In the genomic region with DNA sequence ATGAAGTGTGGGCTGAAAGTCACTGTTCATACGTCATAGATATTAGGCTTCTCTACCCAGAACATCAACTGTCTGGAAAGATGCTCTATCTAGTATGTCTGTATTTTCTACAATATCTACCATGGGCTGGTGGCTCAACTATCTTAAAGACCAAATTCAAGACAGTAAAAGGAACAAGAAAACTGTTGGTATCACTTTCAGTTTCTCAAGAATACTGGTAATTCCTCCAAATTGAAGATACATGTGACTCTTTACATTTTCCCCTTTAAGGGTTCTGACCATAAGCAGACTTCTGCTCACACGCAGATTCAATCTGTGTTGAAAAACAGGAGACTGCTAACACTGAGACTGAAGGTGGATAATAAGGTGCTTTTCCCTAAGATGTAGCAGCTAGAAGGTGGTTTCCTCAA, we compare ENCODE assay signal across 9 cellular contexts. TPM values are rescaled to one million over a fixed set of nuclear protein-coding genes. Genes with fewer than 3 reads are reported as not detected.
DNase-seq lines count a peak whose midpoint lies in the region; ATAC-seq, FAIRE-seq and TF ChIP-seq lines count a peak whose summit lies in the region.
"Had no signal": no experiment of that assay in that cellular context is flagged by ENCODE, and none has a peak within 500 bp of the region (broad histone marks: within the 10 kb centered on the region; RNA-seq: fewer than 3 reads in every experiment).

No MANE protein-coding gene starts in this region.

- TF ChIP-seq CTCF in stomach (IDR thresholded peaks at IDR 0.05) = no peak

- H3K36me3 ChIP-seq in stomach = peaks cover 0 to 2% (median 0%) of the 10 kb centered on the region in 4 donors

- peak; percentile 41 for ATAC-seq in HG02938 (IDR thresholded peaks at IDR 0.05; ENCODE audit: unreplicated experiment)
- ATAC-seq in T-helper 17 cell = peak; percentile 71
- no peak for ATAC-seq in HG02571 (IDR thresholded peaks at IDR 0.05; ENCODE audit: unreplicated experiment)
- ATAC-seq in right cardiac atrium = no peak

- H3K4me3 ChIP-seq in right cardiac atrium (ENCODE audit: low read length) (no peak overlapping the region), stomach (no peak overlapping the region)

- TF ChIP-seq EP300 in stomach (IDR thresholded peaks at IDR 0.05) = no peak

- peak; percentile 76 for FAIRE-seq in GM19239 (lab: Jason Lieb, UNC)

- intact Hi-C loops in right cardiac atrium (cut with DNase I) = no loop called here
- intact Hi-C loops in stomach (cut with DNase I; ENCODE audit: low total_unique reads) = no loop called here

- no peaks in the 10 kb centered on the region for H3K27me3 ChIP-seq in right cardiac atrium (ENCODE audit: control insufficient read depth, insufficient read depth)
- no peaks in the 10 kb centered on the region for H3K27me3 ChIP-seq in stomach

- WGBS in right cardiac atrium = 73% methylated on average over 2 of the region's 2 CpGs
- 67 to 84% (median 80%) methylated on average over 2 of the region's 2 CpGs for WGBS in stomach, 5 donors

- DNase-seq in GM19239 (ENCODE audit: insufficient read length, low spot score) (no peak), T-helper 17 cell (no peak), pons (ENCODE audit: low spot score) (peak; percentile 69), GF-D8 (lab: John Stamatoyannopoulos, UW) (no peak), right cardiac atrium (no peak), stomach (no peak)
- DNase-seq: NCI-H1048 had no signal

- no peak for TF ChIP-seq POLR2A in stomach (IDR thresholded peaks at IDR 0.05)

- peaks cover 3% of the 10 kb centered on the region for H3K4me1 ChIP-seq in right cardiac atrium (ENCODE audit: control insufficient read depth, insufficient read depth, low read length)
- H3K4me1 ChIP-seq in stomach = peaks cover 5 to 83% (median 47%) of the 10 kb centered on the region in 4 donors

- H3K9me3 ChIP-seq in T-helper 17 cell (ENCODE audit: control insufficient read depth, low read length, poor library complexity, severe bottlenecking) = no peaks in the 10 kb centered on the region
- no peaks in the 10 kb centered on the region for H3K9me3 ChIP-seq in right cardiac atrium (ENCODE audit: control insufficient read depth, low read length)
- no peaks in the 10 kb centered on the region for H3K9me3 ChIP-seq in stomach

- peaks cover 64% of the 10 kb centered on the region for H3K4me1 Mint-ChIP-seq in T-helper 17 cell

- no peaks in the 10 kb centered on the region for H3K36me3 Mint-ChIP-seq in T-helper 17 cell (ENCODE audit: low read depth)

- H3K27ac Mint-ChIP-seq in T-helper 17 cell = peak overlapping the region; percentile 98

- H3K4me3 Mint-ChIP-seq in T-helper 17 cell = peak overlapping the region; percentile 83

- no peaks in the 10 kb centered on the region for H3K27me3 Mint-ChIP-seq in T-helper 17 cell

- H3K27ac ChIP-seq in right cardiac atrium (ENCODE audit: low read length) (no peak overlapping the region), stomach (peak overlapping the region in 2 of 5 donors; percentile 57 to 74)

RNA-seq across cellular contexts. Expression of gene XPO6, which starts 24.2 kb away (rescaled TPM):
- 100 to 1,000 TPM; 308 to 310 TPM for total RNA-seq in T-helper 17 cell
- total RNA-seq in right cardiac atrium = 10 to 100 TPM; 30.2 to 36.4 (median 33.6) TPM
- polyA plus RNA-seq in right cardiac atrium = 19.9 TPM
- 100 to 1,000 TPM in 4 of 5 donors, 10 to 100 TPM in 1; 46.7 to 241 (median 112) TPM for total RNA-seq in stomach
- 10 to 100 TPM; 37.2 to 61.3 (median 39.0) TPM for polyA plus RNA-seq in stomach

Comparison
In these comparisons a context has a peak if more than half of its experiments do, and no peak if none do; other contexts are left out.
1. ATAC-seq: peak in HG02938 (single experiment) and T-helper 17 cell (single experiment); none in HG02571 (single experiment) and right cardiac atrium (0 of 2).